Comparison of ENCODE assay signal across 12 cellular contexts in genomic region chr12:68067762-68068376, GRCh38.
DNase-seq lines count a peak whose midpoint lies in the region; ATAC-seq and TF ChIP-seq lines count a peak whose summit lies in the region.
"Had no signal": no experiment of that assay in that cellular context is flagged by ENCODE, and none has a peak within 500 bp of the region (broad histone marks: within the 10 kb centered on the region; RNA-seq: fewer than 3 reads in every experiment).

No MANE protein-coding gene starts in this region.

- no peak overlapping the region for H3K4me3 ChIP-seq in foreskin fibroblast (ENCODE audit: low read depth in 1 of 2, low read length in 2 of 2)
- H3K4me3 ChIP-seq: Peyer's patch had no signal

- no peak for DNase-seq in GM13977 (ENCODE audit: low spot score)
- peak; percentile 2 for DNase-seq in RPMI7951 (ENCODE audit: low read depth)
- peak in 1 of 2 donors; percentile 4 for DNase-seq in foreskin fibroblast
- DNase-seq in DMS153 (lab: John Stamatoyannopoulos, UW): no peak
- no peak for DNase-seq in kidney glomerular epithelial cell (lab: John Stamatoyannopoulos, UW)
- DNase-seq in stimulated activated CD4-positive, alpha-beta T cell treated with anti-CD3 and anti-CD28 coated beads, Interleukin-4, amount 100 ng/mL, for 4 hours: no peak
- DNase-seq: activated CD4-positive, alpha-beta T cell treated with anti-CD3 and anti-CD28 coated beads, Interleukin-2, amount 50 U/mL, for 48 hours; NCI-H1417; Peyer's patch; stimulated activated CD4-positive, alpha-beta T cell treated with anti-CD3 and anti-CD28 coated beads, Interleukin-12 subunit alpha, Interleukin-12 subunit beta, amount 100 ng/mL, for 4 hours had no signal

- TF ChIP-seq CTCF in C4-2B (conservative IDR thresholded peaks at IDR 0.05) (peak; percentile 76), GM13977 (IDR thresholded peaks at IDR 0.05; ENCODE audit: extremely low read depth, insufficient read depth, missing control alignments) (peak; percentile 26), foreskin fibroblast (IDR thresholded peaks at IDR 0.05; ENCODE audit: low read depth, low read length) (peak; percentile 31)

- no peak overlapping the region for H3K27ac ChIP-seq in C4-2B
- H3K27ac ChIP-seq: Peyer's patch had no signal

- no peak for ATAC-seq in GM21381 (IDR thresholded peaks at IDR 0.05; ENCODE audit: unreplicated experiment)

- in situ Hi-C loops in GM13977 (cut with MboI; ENCODE audit: low pct_unique_long_range_greater_than_20kb, low sequenced_read_pairs, unreplicated experiment): no loop called here

Comparison
In these comparisons a context has a peak if more than half of its experiments do, and no peak if none do; other contexts are left out.
1. CTCF ChIP-seq: peak in every context shown above with its lines; median percentile 76 in C4-2B; 31 in foreskin fibroblast; 26 in GM13977.